25 cellular contexts compared by ENCODE assay signal in the genomic region with DNA sequence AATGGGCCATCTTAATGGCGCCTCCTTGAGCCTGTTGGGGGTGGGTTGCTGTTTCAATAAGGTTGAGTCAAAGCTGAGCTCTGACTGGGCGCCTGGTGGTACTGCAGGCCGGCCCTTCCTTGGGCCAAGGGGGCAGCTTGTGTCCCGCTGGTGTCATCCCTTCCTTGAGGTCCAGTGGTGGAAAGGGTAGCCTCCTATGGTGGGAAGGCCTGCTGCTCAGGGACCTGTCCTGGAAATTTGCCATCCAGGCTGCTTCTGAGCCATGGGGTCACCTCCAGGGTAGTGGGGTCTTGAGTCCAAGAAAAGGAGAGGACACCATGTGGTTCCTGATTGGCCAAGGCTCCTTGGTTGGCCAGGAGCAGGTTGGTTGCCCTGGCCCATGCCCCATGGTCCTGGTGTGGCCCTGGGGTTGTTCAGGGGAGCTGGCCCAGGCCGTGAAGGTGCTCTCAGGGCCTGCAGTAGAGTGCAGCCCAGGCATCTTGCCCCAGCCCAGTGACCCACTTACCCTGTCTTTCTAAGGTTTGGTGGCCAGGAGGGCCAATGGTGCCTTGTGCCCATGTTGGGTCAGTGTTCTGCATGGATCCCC.
A peak's percentile ranks its signal among the peaks of the same experiment; 100 is the strongest.
DNase-seq lines count a peak whose midpoint lies in the region; ATAC-seq and TF ChIP-seq lines count a peak whose summit lies in the region.
"Had no signal": no experiment of that assay in that cellular context is flagged by ENCODE, and none has a peak within 500 bp of the region (broad histone marks: within the 10 kb centered on the region; RNA-seq: fewer than 3 reads in every experiment).

No MANE protein-coding gene starts in this region.

- no peak overlapping the region for H3K4me2 ChIP-seq in osteoblast (ENCODE audit: insufficient read depth, low read length)
- H3K4me2 ChIP-seq: BLaER1 had no signal

- H3K4me1 ChIP-seq in osteoblast (ENCODE audit: insufficient read depth, low read length) = no peaks in the 10 kb centered on the region
- H3K4me1 ChIP-seq: ascending aorta, BLaER1, Caco-2, HAP-1, psoas muscle had no signal

- no peak overlapping the region for H3K4me3 ChIP-seq in osteoblast (ENCODE audit: insufficient read depth, low read length)
- H3K4me3 ChIP-seq: ascending aorta, BLaER1, HAP-1, psoas muscle had no signal

- no peaks in the 10 kb centered on the region for H3K4me1 Mint-ChIP-seq in T-helper 17 cell
- H3K4me1 Mint-ChIP-seq: activated CD4-positive, alpha-beta T cell treated with anti-CD3 and anti-CD28 coated beads for 36 hours; nephron progenitor cell had no signal

- ATAC-seq in Right ventricle myocardium superior (ENCODE audit: poor library complexity) (no peak), Right ventricle myocardium inferior (no peak), left cardiac atrium (no peak), T-helper 17 cell (no peak), GM21423 (IDR thresholded peaks at IDR 0.05; ENCODE audit: unreplicated experiment) (no peak)
- ATAC-seq: activated CD4-positive, alpha-beta T cell treated with anti-CD3 and anti-CD28 coated beads for 36 hours; activated naive CD4-positive, alpha-beta T cell treated with anti-CD3 and anti-CD28 coated beads, Interleukin-2, amount 50 U/mL, for 72 hours; left colon; psoas muscle had no signal

- no peaks in the 10 kb centered on the region for H3K27me3 ChIP-seq in osteoblast (ENCODE audit: insufficient read depth, low read length)
- H3K27me3 ChIP-seq: ascending aorta, BLaER1 had no signal

- intact Hi-C loops in Right ventricle myocardium superior (cut with DNase I) = no loop called here
- intact Hi-C loops in Right ventricle myocardium inferior (cut with DNase I) = no loop called here
- intact Hi-C loops in left cardiac atrium (cut with DNase I) = no loop called here

- H3K79me2 ChIP-seq in osteoblast (ENCODE audit: insufficient read depth, low read length) = no peaks in the 10 kb centered on the region

- no peaks in the 10 kb centered on the region for H3K36me3 ChIP-seq in osteoblast (ENCODE audit: insufficient read depth, low read length)
- H3K36me3 ChIP-seq: ascending aorta, BLaER1, HAP-1 had no signal

- no peak overlapping the region for H2AFZ ChIP-seq in osteoblast (ENCODE audit: low read length)

- H3K9me3 ChIP-seq in osteoblast (ENCODE audit: low read depth, low read length) = no peaks in the 10 kb centered on the region
- no peaks in the 10 kb centered on the region for H3K9me3 ChIP-seq in T-helper 17 cell (ENCODE audit: control insufficient read depth, low read length, poor library complexity, severe bottlenecking)

- DNase-seq in Right ventricle myocardium superior = peak; percentile 20
- no peak for DNase-seq in Right ventricle myocardium inferior (ENCODE audit: missing footprints)
- peak; percentile 11 for DNase-seq in left cardiac atrium
- DNase-seq in osteoblast (ENCODE audit: insufficient read length, low spot score, missing footprints) = peak; percentile 66
- DNase-seq in T-helper 17 cell = no peak
- DNase-seq in NCI-H2107 (lab: John Stamatoyannopoulos, UW) = no peak
- no peak for DNase-seq in OCI-M1 (lab: John Stamatoyannopoulos, UW)
- DNase-seq: activated CD4-positive, alpha-beta T cell treated with anti-CD3 and anti-CD28 coated beads for 36 hours; Caco-2; central memory CD4-positive, alpha-beta T cell; DMS79 treated with DMSO at 0.1 percent for 48 hours; Kasumi-1; left colon; midbrain; NCI-H1694; NCI-H526 treated with DMSO at 0.1 percent for 48 hours; nephron progenitor cell; stimulated activated CD4-positive, alpha-beta T cell treated with anti-CD3 and anti-CD28 coated beads, Interleukin-1b, Interleukin-23, amount 100 ng/mL, for 48 hours had no signal

- H3K27ac ChIP-seq in osteoblast (ENCODE audit: low read depth, low read length) = no peak overlapping the region
- H3K27ac ChIP-seq: ascending aorta, BLaER1, psoas muscle had no signal

- H3K36me3 Mint-ChIP-seq in T-helper 17 cell (ENCODE audit: low read depth) = no peaks in the 10 kb centered on the region

- no peaks in the 10 kb centered on the region for H3K27me3 Mint-ChIP-seq in T-helper 17 cell
- H3K27me3 Mint-ChIP-seq: activated CD4-positive, alpha-beta T cell treated with anti-CD3 and anti-CD28 coated beads for 36 hours had no signal

- no peak for TF ChIP-seq CTCF in osteoblast (IDR thresholded peaks at IDR 0.05; ENCODE audit: extremely low read depth, low read depth, low read length)

- no peak overlapping the region for H3K27ac Mint-ChIP-seq in T-helper 17 cell
- H3K27ac Mint-ChIP-seq: activated CD4-positive, alpha-beta T cell treated with anti-CD3 and anti-CD28 coated beads for 36 hours; activated naive CD4-positive, alpha-beta T cell treated with anti-CD3 and anti-CD28 coated beads, Interleukin-2, amount 50 U/mL, for 72 hours; activated T-helper 1 cell treated with anti-CD3 and anti-CD28 coated beads, Interleukin-12 subunit alpha, Interleukin-12 subunit beta, Interleukin-2, Interleukin-4 antibody, amounts not matched to agents 30 ng/mL and 10 ng/mL and 1 ng/mL, durations not matched to agents 14 hours and 24 hours and 36 hours; nephron progenitor cell had no signal

- no peaks in the 10 kb centered on the region for H4K20me1 ChIP-seq in osteoblast (ENCODE audit: insufficient read depth, low read length)
- H4K20me1 ChIP-seq: BLaER1 had no signal

- no peak overlapping the region for H3K4me3 Mint-ChIP-seq in T-helper 17 cell
- H3K4me3 Mint-ChIP-seq: activated CD4-positive, alpha-beta T cell treated with anti-CD3 and anti-CD28 coated beads for 36 hours; activated T-helper 1 cell treated with anti-CD3 and anti-CD28 coated beads, Interleukin-12 subunit alpha, Interleukin-12 subunit beta, Interleukin-2, Interleukin-4 antibody, amounts not matched to agents 30 ng/mL and 10 ng/mL and 1 ng/mL, durations not matched to agents 14 hours and 24 hours and 36 hours; nephron progenitor cell had no signal

Comparison
In these comparisons a context has a peak if more than half of its experiments do, and no peak if none do; other contexts are left out.
1. DNase-seq: peak in Right ventricle myocardium superior (single experiment), left cardiac atrium (single experiment) and osteoblast (single experiment); none in Right ventricle myocardium inferior (single experiment), T-helper 17 cell (0 of 3), NCI-H2107 (single experiment) and OCI-M1 (single experiment).